In the genomic region with DNA sequence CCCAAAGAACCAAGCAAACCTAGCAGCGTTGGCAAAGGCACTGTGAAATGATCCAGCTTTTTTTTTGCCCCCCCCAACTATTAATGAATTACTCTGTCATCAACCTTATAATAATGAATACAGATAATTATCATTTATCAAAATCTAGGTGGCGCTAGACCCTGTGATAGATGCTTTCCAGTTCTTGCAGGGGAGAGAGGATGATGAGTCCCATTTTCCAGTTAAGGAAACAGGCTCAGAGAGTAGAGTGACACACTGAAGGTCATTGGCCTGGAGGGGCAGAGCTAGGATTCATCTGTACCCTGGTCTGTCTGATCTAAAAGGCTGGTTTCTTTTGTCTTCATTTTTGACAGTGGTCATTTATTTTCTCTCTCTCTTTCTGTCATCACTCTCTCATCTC, we compare ENCODE assay signal across 14 cellular contexts. TPM values are rescaled to one million over a fixed set of nuclear protein-coding genes. Genes with fewer than 3 reads are reported as not detected.
A peak's percentile ranks its signal among the peaks of the same experiment; 100 is the strongest.
DNase-seq lines count a peak whose midpoint lies in the region; ATAC-seq, FAIRE-seq and TF ChIP-seq lines count a peak whose summit lies in the region.
"Had no signal": no experiment of that assay in that cellular context is flagged by ENCODE, and none has a peak within 500 bp of the region (broad histone marks: within the 10 kb centered on the region; RNA-seq: fewer than 3 reads in every experiment).

No MANE protein-coding gene starts in this region.

- peaks cover 55% of the 10 kb centered on the region for H3K4me1 ChIP-seq in A549

- H3K9me3 ChIP-seq in A549 = no peaks in the 10 kb centered on the region
- H3K9me3 ChIP-seq: psoas muscle had no signal

- TF ChIP-seq CTCF in A549 (IDR thresholded peaks at IDR 0.05) = peak; percentile 31
- peak; percentile 41 for TF ChIP-seq CTCF in D721Med (IDR thresholded peaks at IDR 0.05; ENCODE audit: insufficient read depth, missing control alignments)
- peak; percentile 43 for TF ChIP-seq CTCF in brain microvascular endothelial cell (IDR thresholded peaks at IDR 0.05; ENCODE audit: low read depth, low read length, missing control alignments)

- H3K27me3 Mint-ChIP-seq in naive thymus-derived CD8-positive, alpha-beta T cell = peaks cover 0 to 1% (median 0%) of the 10 kb centered on the region in 5 donors
- H3K27me3 Mint-ChIP-seq: central memory CD8-positive, alpha-beta T cell had no signal

- TF ChIP-seq RAD21 in A549 (conservative IDR thresholded peaks at IDR 0.05 in 1 of 2, IDR thresholded peaks at IDR 0.05 in 1 of 2) = no peak

- ATAC-seq in A549 = peak; percentile 26 to 46; a peak in 4 of 6 replicates
- no peak for ATAC-seq in naive thymus-derived CD8-positive, alpha-beta T cell
- no peak for ATAC-seq in HG02938 (IDR thresholded peaks at IDR 0.05; ENCODE audit: unreplicated experiment)

- no peaks in the 10 kb centered on the region for H3K36me3 ChIP-seq in brain microvascular endothelial cell (replicated peaks)

- H3K4me3 ChIP-seq in A549 = no peak overlapping the region
- no peak overlapping the region for H3K4me3 ChIP-seq in brain microvascular endothelial cell (ENCODE audit: low read depth, low read length)
- H3K4me3 ChIP-seq: psoas muscle had no signal

- 47% methylated on average over 2 of the region's 2 CpGs for WGBS in A549 (ENCODE audit: missing lambda C conversion rate)

- DNase-seq in A549 (ENCODE audit: low read depth in 1 of 2, low spot score in 1 of 2) (peak in 1 of 2 experiments; percentile 49), D721Med (ENCODE audit: insufficient read length, low spot score) (no peak), LHCN-M2 (ENCODE audit: low read depth) (peak; percentile 51), brain microvascular endothelial cell (no peak), A172 (ENCODE audit: low spot score) (no peak)
- no peak for DNase-seq in stimulated activated CD4-positive, alpha-beta T cell treated with anti-CD3 and anti-CD28 coated beads, Interleukin-15, amount 100 ng/mL, for 24 hours
- no peak for DNase-seq in naive thymus-derived CD8-positive, alpha-beta T cell
- DNase-seq: activated gamma-delta T cell treated with Interleukin-2 at 50 U/mL for 16 hours; NCI-H510A; psoas muscle; stimulated activated naive CD4-positive, alpha-beta T cell treated with Interleukin-2 at 50 U/mL for 16 hours had no signal

- TF ChIP-seq POLR2A in A549 (IDR thresholded peaks at IDR 0.05; ENCODE audit: low read length) = no peak

- CTCF ChIA-PET in A549 (lab: Yijun Ruan, JAX) = interaction anchor here (0.6 to 2.3 kb wide), 21 partner anchors 9 to 225 kb away, joined by 3 to 12 read pairs (median 4); a partner anchor contains a TSS

- H3K27ac Mint-ChIP-seq in naive thymus-derived CD8-positive, alpha-beta T cell = no peak overlapping the region

- H3K4me1 Mint-ChIP-seq in naive thymus-derived CD8-positive, alpha-beta T cell = peaks cover 6 to 10% (median 8%) of the 10 kb centered on the region in 4 donors

- FAIRE-seq in A549 (lab: Jason Lieb, UNC) (no peak), D721Med (lab: Jason Lieb, UNC) (no peak)

- H3K27ac ChIP-seq in A549 = no peak overlapping the region
- H3K27ac ChIP-seq in brain microvascular endothelial cell = no peak overlapping the region
- H3K27ac ChIP-seq: psoas muscle had no signal

- no peaks in the 10 kb centered on the region for H3K27me3 ChIP-seq in brain microvascular endothelial cell (replicated peaks)

- in situ Hi-C loops in brain microvascular endothelial cell (cut with HindIII; ENCODE audit: low pct_ligation_motif_present, low sequenced_read_pairs) = no loop called here

- H3K36me3 Mint-ChIP-seq in naive thymus-derived CD8-positive, alpha-beta T cell = peaks cover 0 to 1% (median 0%) of the 10 kb centered on the region in 3 donors

- H3K9me3 Mint-ChIP-seq in naive thymus-derived CD8-positive, alpha-beta T cell = no peaks in the 10 kb centered on the region
- H3K9me3 Mint-ChIP-seq: activated CD4-positive, alpha-beta T cell treated with anti-CD3 and anti-CD28 coated beads, Interleukin-2, amount 10 ng/mL, durations not matched to agents 24 days and 14 days; central memory CD8-positive, alpha-beta T cell had no signal

- TF ChIP-seq EP300 in A549 (IDR thresholded peaks at IDR 0.05) = no peak

- no peak overlapping the region for H3K4me3 Mint-ChIP-seq in naive thymus-derived CD8-positive, alpha-beta T cell
- H3K4me3 Mint-ChIP-seq: activated CD4-positive, alpha-beta T cell treated with anti-CD3 and anti-CD28 coated beads, Interleukin-2, amount 10 ng/mL, durations not matched to agents 24 days and 14 days had no signal

- no peak overlapping the region for H3K4me2 ChIP-seq in A549

- POLR2A ChIA-PET in A549 (lab: Yijun Ruan, JAX) = no interaction called here
- POLR2A ChIA-PET in naive thymus-derived CD8-positive, alpha-beta T cell (lab: Charles Lee) = interaction anchor here (0.9 kb wide), 1 partner anchor 220 kb away, joined by 3 read pairs; no protein-coding TSS in a partner anchor

TF ChIP-seq in A549, 52 proteins besides CTCF, POLR2A, EP300 and RAD21:
- TF ChIP-seq, protein P1, sequence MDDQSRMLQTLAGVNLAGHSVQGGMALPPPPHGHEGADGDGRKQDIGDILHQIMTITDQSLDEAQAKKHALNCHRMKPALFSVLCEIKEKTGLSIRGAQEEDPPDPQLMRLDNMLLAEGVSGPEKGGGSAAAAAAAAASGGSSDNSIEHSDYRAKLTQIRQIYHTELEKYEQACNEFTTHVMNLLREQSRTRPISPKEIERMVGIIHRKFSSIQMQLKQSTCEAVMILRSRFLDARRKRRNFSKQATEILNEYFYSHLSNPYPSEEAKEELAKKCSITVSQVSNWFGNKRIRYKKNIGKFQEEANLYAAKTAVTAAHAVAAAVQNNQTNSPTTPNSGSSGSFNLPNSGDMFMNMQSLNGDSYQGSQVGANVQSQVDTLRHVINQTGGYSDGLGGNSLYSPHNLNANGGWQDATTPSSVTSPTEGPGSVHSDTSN (IDR thresholded peaks at IDR 0.05) = no peak
- TF ChIP-seq ZNF302 (CRISPR knock-in tag; IDR thresholded peaks at IDR 0.05) = no peak
- TF ChIP-seq CEBPB (IDR thresholded peaks at IDR 0.05) = no peak
- TF ChIP-seq SREBF2 (IDR thresholded peaks at IDR 0.05) = no peak
- TF ChIP-seq, protein P2, sequence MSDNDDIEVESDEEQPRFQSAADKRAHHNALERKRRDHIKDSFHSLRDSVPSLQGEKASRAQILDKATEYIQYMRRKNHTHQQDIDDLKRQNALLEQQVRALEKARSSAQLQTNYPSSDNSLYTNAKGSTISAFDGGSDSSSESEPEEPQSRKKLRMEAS (IDR thresholded peaks at IDR 0.05) = no peak
- TF ChIP-seq POLR2AphosphoS2 (conservative IDR thresholded peaks at IDR 0.05; ENCODE audit: low read length) = no peak
- TF ChIP-seq MAZ (IDR thresholded peaks at IDR 0.05; ENCODE audit: borderline replicate concordance, low read depth, low read length) = no peak
- TF ChIP-seq ESRRA (IDR thresholded peaks at IDR 0.05; ENCODE audit: borderline replicate concordance, low read length) = no peak
- TF ChIP-seq FOXS1 (CRISPR knock-in tag; IDR thresholded peaks at IDR 0.05) = no peak
- no peak for TF ChIP-seq JUN (IDR thresholded peaks at IDR 0.05)
- no peak for TF ChIP-seq MYC (IDR thresholded peaks at IDR 0.05; ENCODE audit: borderline replicate concordance, low read length)
- no peak for TF ChIP-seq HOXB13 (CRISPR knock-in tag; IDR thresholded peaks at IDR 0.05; ENCODE audit: low read depth)
- TF ChIP-seq PHF8 (IDR thresholded peaks at IDR 0.05; ENCODE audit: borderline replicate concordance, low read depth) = no peak
TF ChIP-seq in A549: peak in this region for 0.

RNA-seq across cellular contexts. Expression of a gene that starts 5.0 kb away (rescaled TPM):
- 23.2 and 35.2 TPM in 2 replicates for polyA plus RNA-seq in A549 (2011; rRNA removed)
- polyA plus RNA-seq in A549 (2012; cell fraction: cytosol; rRNA removed) = 9.6 and 10.2 TPM in 2 replicates
- polyA plus RNA-seq in A549 (2012; cell fraction: nucleus; rRNA removed) = 7.7 and 8.4 TPM in 2 replicates
- polyA plus RNA-seq in A549 (2017; fragmentation: RNase III; extraction: RNeasy Plus Mini Kit Qiagen cat#74134 plus additional on column Dnase treatment) = 3.7 to 4.9 TPM (median 4.8 TPM) in 3 replicates
- 24.1 and 29.1 TPM in 2 replicates for polyA minus RNA-seq in A549 (2011; rRNA and poly(A)+ RNA removed)
- total RNA-seq in LHCN-M2 (2014; rRNA removed) = 2.4 and 2.7 TPM in 2 replicates
- 0.50 TPM for polyA plus RNA-seq in LHCN-M2 (2012)
- total RNA-seq in naive thymus-derived CD8-positive, alpha-beta T cell = not detected
- not detected for polyA plus RNA-seq in naive thymus-derived CD8-positive, alpha-beta T cell
- 2.2 and 5.4 TPM in 2 replicates for total RNA-seq in A172 (2014; rRNA removed; shearing (Covaris generic))
- total RNA-seq: activated CD4-positive, alpha-beta T cell treated with anti-CD3 and anti-CD28 coated beads, Interleukin-2, amount 10 ng/mL, durations not matched to agents 24 days and 14 days had no signal

RNA-seq across cellular contexts. Expression of a gene that starts 40.1 kb away (rescaled TPM):
- 24.4 and 24.5 TPM in 2 replicates for polyA plus RNA-seq in A549 (2011; rRNA removed)
- polyA plus RNA-seq in A549 (2012; cell fraction: cytosol; rRNA removed) = 5.2 and 5.8 TPM in 2 replicates
- 2.4 and 4.7 TPM in 2 replicates for polyA plus RNA-seq in A549 (2012; cell fraction: nucleus; rRNA removed)
- 7.8 to 8.5 TPM (median 8.1 TPM) in 3 replicates for polyA plus RNA-seq in A549 (2017; fragmentation: RNase III; extraction: RNeasy Plus Mini Kit Qiagen cat#74134 plus additional on column Dnase treatment)
- 9.6 and 13.4 TPM in 2 replicates for polyA minus RNA-seq in A549 (2011; rRNA and poly(A)+ RNA removed)
- 7.1 and 10.7 TPM in 2 replicates for total RNA-seq in LHCN-M2 (2014; rRNA removed)
- polyA plus RNA-seq in LHCN-M2 (2012) = 3.7 TPM
- 10 to 100 TPM in 1 of 2 experiments, 1 to 10 TPM in 1; 9.8 to 10.3 TPM for total RNA-seq in naive thymus-derived CD8-positive, alpha-beta T cell
- polyA plus RNA-seq in naive thymus-derived CD8-positive, alpha-beta T cell = 1 to 10 TPM; 5.5 to 8.8 (median 8.4) TPM
- total RNA-seq in A172 (2014; rRNA removed; shearing (Covaris generic)) = 6.4 and 9.1 TPM in 2 replicates

RNA-seq across cellular contexts. Expression of a gene that starts 45.2 kb away (rescaled TPM):
- polyA plus RNA-seq in A549 (2011; rRNA removed) (0.03 and 0.04 TPM in 2 replicates), A549 (2017; fragmentation: RNase III; extraction: RNeasy Plus Mini Kit Qiagen cat#74134 plus additional on column Dnase treatment) (not detected in 3 replicates)
- polyA plus RNA-seq in A549 (2012; cell fraction: cytosol; rRNA removed) = 0.01 and 0.03 TPM in 2 replicates
- polyA plus RNA-seq in A549 (2012; cell fraction: nucleus; rRNA removed) = 0.01 and 0.05 TPM in 2 replicates
- polyA minus RNA-seq in A549 (2011; rRNA and poly(A)+ RNA removed) = not detected in 2 replicates
- total RNA-seq in LHCN-M2 (2014; rRNA removed) = not detected in 2 replicates
- 0.02 TPM for polyA plus RNA-seq in LHCN-M2 (2012)
- not detected for total RNA-seq in naive thymus-derived CD8-positive, alpha-beta T cell
- polyA plus RNA-seq in naive thymus-derived CD8-positive, alpha-beta T cell = not detected
- not detected in 2 replicates for total RNA-seq in A172 (2014; rRNA removed; shearing (Covaris generic))
- total RNA-seq: activated CD4-positive, alpha-beta T cell treated with anti-CD3 and anti-CD28 coated beads, Interleukin-2, amount 10 ng/mL, durations not matched to agents 24 days and 14 days had no signal

Comparison
In these comparisons a context has a peak if more than half of its experiments do, and no peak if none do; other contexts are left out.
1. ATAC-seq: peak in A549 (2 of 2); none in naive thymus-derived CD8-positive, alpha-beta T cell (0 of 2) and HG02938 (single experiment).
2. Peak in every context shown above with its lines, with median percentiles within 50 percentile points of each other: CTCF ChIP-seq.